8 cellular contexts compared by ENCODE assay signal in genomic region chr17:78316115-78316866, GRCh38. TPM values are rescaled to one million over a fixed set of nuclear protein-coding genes. Genes with fewer than 3 reads are reported as not detected.
DNase-seq lines count a peak whose midpoint lies in the region; ATAC-seq and TF ChIP-seq lines count a peak whose summit lies in the region.

No MANE protein-coding gene starts in this region.

- peak overlapping the region in 3 of 8 donors; percentile 24 to 81 (median 62) for H3K27ac Mint-ChIP-seq in CD8-positive, alpha-beta memory T cell

- no peaks in the 10 kb centered on the region for H3K9me3 Mint-ChIP-seq in CD8-positive, alpha-beta memory T cell

- H3K9me3 ChIP-seq in CD8-positive, alpha-beta memory T cell (ENCODE audit: low read length) = no peaks in the 10 kb centered on the region
- H3K9me3 ChIP-seq in Peyer's patch = peaks cover 0 to 4% (median 0%) of the 10 kb centered on the region in 4 donors
- no peaks in the 10 kb centered on the region for H3K9me3 ChIP-seq in fibroblast of lung (ENCODE audit: control insufficient read depth, insufficient read depth, low read depth, low read length)
- no peaks in the 10 kb centered on the region for H3K9me3 ChIP-seq in prostate gland

- CTCF ChIA-PET in CD8-positive, alpha-beta memory T cell (lab: Charles Lee) = interaction anchor here (1.3 to 1.7 kb wide), 3 partner anchors 28 to 42 kb away, joined by 3 to 5 read pairs (median 4); no protein-coding TSS in a partner anchor

- no peaks in the 10 kb centered on the region for H3K36me3 ChIP-seq in CD8-positive, alpha-beta memory T cell (ENCODE audit: insufficient read depth, low read length)
- H3K36me3 ChIP-seq in Peyer's patch (no peaks in the 10 kb centered on the region), fibroblast of lung (ENCODE audit: control insufficient read depth, insufficient read depth, low read length) (no peaks in the 10 kb centered on the region), prostate gland (no peaks in the 10 kb centered on the region)

- H3K36me3 Mint-ChIP-seq in CD8-positive, alpha-beta memory T cell = no peaks in the 10 kb centered on the region

- H3K4me1 Mint-ChIP-seq in CD8-positive, alpha-beta memory T cell = peaks cover 28 to 43% (median 30%) of the 10 kb centered on the region in 3 donors

- WGBS in prostate gland = 83% methylated on average over 22 of the region's 22 CpGs

- no peaks in the 10 kb centered on the region for H3K27me3 ChIP-seq in CD8-positive, alpha-beta memory T cell (ENCODE audit: insufficient read depth, low read length, poor library complexity, severe bottlenecking)
- H3K27me3 ChIP-seq in Peyer's patch (no peaks in the 10 kb centered on the region), fibroblast of lung (ENCODE audit: control insufficient read depth, insufficient read depth, low read length) (no peaks in the 10 kb centered on the region), prostate gland (replicated peaks; ENCODE audit: insufficient read depth) (no peaks in the 10 kb centered on the region)

- H3K79me2 ChIP-seq in fibroblast of lung (ENCODE audit: control insufficient read depth, insufficient read depth, low read length) = no peaks in the 10 kb centered on the region

- no peak for TF ChIP-seq CTCF in Peyer's patch (IDR thresholded peaks at IDR 0.05)
- TF ChIP-seq CTCF in fibroblast of lung (conservative IDR thresholded peaks at IDR 0.05 in 1 of 2, IDR thresholded peaks at IDR 0.05 in 1 of 2; ENCODE audit: low read depth in 1 of 2, low read length in 2 of 2) = no peak
- no peak for TF ChIP-seq CTCF in prostate gland (IDR thresholded peaks at IDR 0.05)

- peak overlapping the region in 5 of 7 donors; percentile 22 to 49 (median 38) for H3K4me3 Mint-ChIP-seq in CD8-positive, alpha-beta memory T cell

- peak overlapping the region; percentile 90 for H3K4me2 ChIP-seq in fibroblast of lung (ENCODE audit: extremely low read depth, insufficient read depth, low read length)

- H3K27me3 Mint-ChIP-seq in CD8-positive, alpha-beta memory T cell = peaks cover 0 to 1% of the 10 kb centered on the region in 2 donors

- peak overlapping the region; percentile 85 for H3K9ac ChIP-seq in fibroblast of lung (ENCODE audit: insufficient read depth, low read length)

- no peak for ATAC-seq in GM21825 (IDR thresholded peaks at IDR 0.05; ENCODE audit: unreplicated experiment)

- DNase-seq in CD8-positive, alpha-beta memory T cell = no peak
- DNase-seq in Peyer's patch = no peak
- no peak for DNase-seq in fibroblast of lung (ENCODE audit: low read depth in 2 of 2)
- no peak for DNase-seq in prostate gland (ENCODE audit: low spot score)
- DNase-seq in T-helper 9 cell = no peak
- DNase-seq in NCI-H1092 (lab: John Stamatoyannopoulos, UW) = no peak
- no peak for DNase-seq in NCI-H1694 treated with DMSO at 0.1 percent for 48 hours (lab: John Stamatoyannopoulos, UW)

- no peak overlapping the region for H3K4me3 ChIP-seq in CD8-positive, alpha-beta memory T cell (ENCODE audit: low read length)
- H3K4me3 ChIP-seq in Peyer's patch (no peak overlapping the region), fibroblast of lung (replicated peaks in 1 of 4; ENCODE audit: control extremely low read depth in 1 of 4, insufficient read depth in 1 of 4, low read depth in 3 of 4, low read length in 4 of 4) (peak overlapping the region in 3 of 4 experiments; percentile 24 to 34 (median 32)), prostate gland (no peak overlapping the region)

- H3K27ac ChIP-seq in CD8-positive, alpha-beta memory T cell (ENCODE audit: low read depth, low read length) = peak overlapping the region; percentile 31
- H3K27ac ChIP-seq in Peyer's patch = peak overlapping the region; percentile 78 to 87 (median 86)
- peak overlapping the region; percentile 100 for H3K27ac ChIP-seq in fibroblast of lung (ENCODE audit: insufficient read depth, low read length)
- peak overlapping the region; percentile 69 to 71 for H3K27ac ChIP-seq in prostate gland

- peak overlapping the region; percentile 87 for H2AFZ ChIP-seq in fibroblast of lung (ENCODE audit: low read length)

- no peaks in the 10 kb centered on the region for H4K20me1 ChIP-seq in fibroblast of lung (ENCODE audit: control insufficient read depth, extremely low read depth, insufficient read depth, low read length)

- intact Hi-C loops in prostate gland (cut with DNase I) = no loop called here

- no peak for TF ChIP-seq POLR2A in Peyer's patch (IDR thresholded peaks at IDR 0.05)
- no peak for TF ChIP-seq POLR2A in prostate gland (IDR thresholded peaks at IDR 0.05)

- peaks cover 36% of the 10 kb centered on the region for H3K4me1 ChIP-seq in CD8-positive, alpha-beta memory T cell (ENCODE audit: insufficient read depth, low read length)
- H3K4me1 ChIP-seq in Peyer's patch = peaks cover 25 to 49% (median 35%) of the 10 kb centered on the region in 4 donors
- peaks cover 36% of the 10 kb centered on the region for H3K4me1 ChIP-seq in fibroblast of lung (ENCODE audit: control insufficient read depth, extremely low read depth, insufficient read depth, low read length)
- H3K4me1 ChIP-seq in prostate gland (replicated peaks) = no peaks in the 10 kb centered on the region

- POLR2A ChIA-PET in CD8-positive, alpha-beta memory T cell (lab: Charles Lee) = interaction anchor here (0.6 kb wide), 1 partner anchor 14 kb away, joined by 3 read pairs; no protein-coding TSS in a partner anchor

RNA-seq across cellular contexts. Expression of gene SOCS3, which starts 43.6 kb away (rescaled TPM):
- 10 to 100 TPM; 26.9 to 27.4 TPM for total RNA-seq in CD8-positive, alpha-beta memory T cell
- polyA plus RNA-seq in CD8-positive, alpha-beta memory T cell = 38.9 TPM
- total RNA-seq in Peyer's patch = 100 to 1,000 TPM in 1 of 4 donors, 10 to 100 TPM in 2, 1 to 10 TPM in 1; 3.2 to 125 (median 20.8) TPM
- 163 and 185 TPM in 2 replicates for total RNA-seq in fibroblast of lung
- polyA plus RNA-seq in fibroblast of lung = 52.6 and 87.8 TPM in 2 replicates
- 59.6 and 94.1 TPM in 2 replicates for polyA plus RNA-seq in fibroblast of lung (2012)
- 48.9 and 50.2 TPM in 2 replicates for polyA minus RNA-seq in fibroblast of lung (ENCODE audit: low replicate concordance)
- 10 to 100 TPM; 10.6 to 59.6 TPM for total RNA-seq in prostate gland

Comparison
In these comparisons a context has a peak if more than half of its experiments do, and no peak if none do; other contexts are left out.
1. H3K27ac ChIP-seq: peak in every context shown above with its lines; median percentile 100 in fibroblast of lung; 86 in Peyer's patch; 70 in prostate gland; 31 in CD8-positive, alpha-beta memory T cell.
2. H3K4me3 ChIP-seq: peak in fibroblast of lung (3 of 4); none in CD8-positive, alpha-beta memory T cell (single experiment), Peyer's patch (0 of 4) and prostate gland (0 of 2).